ENCODE assay signal across 24 cellular contexts in genomic region chr5:137037848-137038247, GRCh38.
"Had no signal": no experiment of that assay in that cellular context is flagged by ENCODE, and none has a peak within 500 bp of the region (broad histone marks: within the 10 kb centered on the region; RNA-seq: fewer than 3 reads in every experiment).

No MANE protein-coding gene starts in this region.

- H3K9me3 ChIP-seq: body of pancreas, mucosa of descending colon had no signal

- H3K4me1 ChIP-seq: body of pancreas, gastroesophageal sphincter, tibial artery had no signal

- DNase-seq: activated CD4-positive, alpha-beta T cell treated with anti-CD3 and anti-CD28 coated beads for 1 hour; activated CD4-positive, alpha-beta T cell treated with anti-CD3 and anti-CD28 coated beads, Interleukin-2, amount 50 U/mL, for 1 hour; activated gamma-delta T cell treated with Interleukin-2 at 50 U/mL for 16 hours; activated T-cell treated with anti-CD3 and anti-CD28 coated beads, Interleukin-2, amount 50 U/mL, for 1 hour; anterior cingulate cortex; body of pancreas; cortex of kidney; head of caudate nucleus; hypothalamus; left colon; mesenchymal stem cell; mucosa of descending colon; nephron progenitor cell; nucleus accumbens; posterior cingulate gyrus; small intestine; stimulated activated CD4-positive, alpha-beta T cell treated with anti-CD3 and anti-CD28 coated beads, Interleukin-2, amount 100 ng/mL, for 24 hours; stimulated activated naive CD8-positive, alpha-beta T cell treated with anti-CD3 and anti-CD28 coated beads, Interleukin-15, amount 100 ng/mL, for 72 hours; tibial artery; WERI-Rb-1 had no signal

- FAIRE-seq: keratinocyte, small intestine had no signal

- H3K27ac ChIP-seq: body of pancreas, cardiac muscle cell, epithelial cell of prostate, gastroesophageal sphincter, tibial artery, WERI-Rb-1 had no signal

- H3K36me3 ChIP-seq: cardiac muscle cell, gastroesophageal sphincter, tibial artery, WERI-Rb-1 had no signal

- H3K4me3 ChIP-seq: body of pancreas, cardiac muscle cell, gastroesophageal sphincter, mucosa of descending colon, tibial artery had no signal

- H3K27me3 ChIP-seq: body of pancreas, tibial artery had no signal
